In the genomic region with DNA sequence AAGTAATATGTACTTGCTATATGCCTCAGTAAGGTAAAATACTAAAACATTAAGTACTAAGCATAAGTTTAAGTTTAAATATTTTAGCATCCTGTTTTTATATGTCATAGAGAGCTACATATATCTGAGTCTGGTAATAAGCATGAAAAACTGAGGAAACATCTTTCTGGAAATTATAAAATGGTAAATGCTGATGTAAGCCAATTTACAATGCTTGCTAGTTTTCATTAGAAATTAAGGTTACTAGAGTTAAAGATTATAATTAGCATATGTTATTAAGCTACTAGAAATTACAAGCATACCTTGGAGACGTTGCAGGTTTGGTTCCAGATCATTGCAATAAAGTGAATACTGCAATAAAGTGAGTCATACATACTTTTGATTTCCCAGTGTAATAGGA, we compare ENCODE assay signal across 8 cellular contexts.
"Had no signal": no experiment of that assay in that cellular context is flagged by ENCODE, and none has a peak within 500 bp of the region (broad histone marks: within the 10 kb centered on the region; RNA-seq: fewer than 3 reads in every experiment).

No MANE protein-coding gene starts in this region.

- H2AFZ ChIP-seq: GM23248 had no signal

- H3K4me3 ChIP-seq: GM23248 had no signal

- H3K36me3 Mint-ChIP-seq: IgD-negative memory B cell had no signal

- H3K27ac Mint-ChIP-seq: H9, IgD-negative memory B cell had no signal

- H3K27ac ChIP-seq: GM23248 had no signal

- H3K9ac ChIP-seq: GM23248 had no signal

- H3K4me1 Mint-ChIP-seq: IgD-negative memory B cell had no signal

- FAIRE-seq: H1, H54, HTR-8/SVneo had no signal

- H3K27me3 Mint-ChIP-seq: IgD-negative memory B cell had no signal

- DNase-seq: GM23248, H9, HCEC 1CT, KG1 had no signal

- H3K4me3 Mint-ChIP-seq: H9, IgD-negative memory B cell had no signal
